ENCODE assay signal across 8 cellular contexts in the genomic region with DNA sequence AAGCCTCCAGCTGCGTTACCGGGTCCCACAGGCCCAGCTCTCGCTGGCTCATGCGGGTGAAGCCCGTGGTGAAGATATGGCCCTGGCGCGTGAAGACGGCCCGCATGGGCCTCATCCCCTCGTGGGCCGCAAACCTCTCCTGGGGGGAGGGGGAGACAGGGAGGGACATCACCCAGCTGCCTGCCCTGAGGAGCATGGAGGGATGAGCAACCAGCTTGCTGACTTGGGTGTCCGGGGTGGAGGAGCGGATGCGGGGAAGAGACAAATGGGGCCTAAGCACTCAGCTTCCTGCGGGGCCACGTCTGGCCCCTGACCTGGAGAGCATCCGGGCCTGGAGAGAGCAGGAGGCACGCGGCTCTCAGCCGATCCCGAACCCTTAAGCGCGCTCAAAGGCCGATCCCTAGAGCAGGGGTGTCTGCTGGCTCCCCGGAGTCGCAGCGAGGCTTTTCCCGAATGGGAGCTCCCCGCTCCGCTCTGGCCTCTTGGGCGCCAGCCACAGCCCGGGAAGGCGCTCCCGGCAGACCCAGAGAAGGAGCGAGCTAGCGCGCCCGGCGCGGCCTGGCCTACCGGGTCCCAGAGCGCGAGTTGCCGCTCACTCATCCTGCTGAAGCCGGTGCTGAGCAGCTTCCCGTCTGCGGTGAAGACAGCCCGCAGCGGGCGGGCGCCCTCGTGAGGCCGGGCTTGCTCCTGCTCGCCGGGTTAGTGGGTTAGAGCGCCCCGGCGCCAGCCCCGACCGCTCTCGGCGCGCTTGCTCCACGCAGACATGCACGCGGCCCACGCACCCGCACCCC. TPM values are rescaled to one million over a fixed set of nuclear protein-coding genes. Genes with fewer than 3 reads are reported as not detected.
DNase-seq lines count a peak whose midpoint lies in the region; ATAC-seq lines count a peak whose summit lies in the region.

No MANE protein-coding gene starts in this region.

- DNase-seq in NK-92 (lab: John Stamatoyannopoulos, UW; ENCODE audit: unreplicated experiment) (peak; percentile 18), NCI-H128 (lab: John Stamatoyannopoulos, UW; ENCODE audit: unreplicated experiment) (peak; percentile 39), cerebellar cortex (ENCODE audit: low spot score) (peak; percentile 56), left colon (peak; percentile 79 to 89), GOT3 (lab: John Stamatoyannopoulos, UW) (no peak)
- DNase-seq in NK-92 treated with Interleukin-12 subunit alpha and Interleukin-12 subunit beta, amount 100 ng/mL, for 24 hours (lab: John Stamatoyannopoulos, UW) = no peak
- DNase-seq in activated CD4-positive, alpha-beta T cell treated with anti-CD3 and anti-CD28 coated beads for 24 hours (ENCODE audit: low read depth in 2 of 2) = peak; percentile 77 to 82
- peak; percentile 87 to 91 for DNase-seq in stimulated activated CD4-positive, alpha-beta T cell treated with anti-CD3 and anti-CD28 coated beads, Interleukin-2, amount 100 ng/mL, for 24 hours

- intact Hi-C loops in left colon (cut with DNase I, micrococcal nuclease) = no loop called here

- peak; percentile 66 for ATAC-seq in left colon

RNA-seq across cellular contexts. Expression of a gene that starts 5.0 kb away (rescaled TPM):
- total RNA-seq in left colon = 1 to 10 TPM; 2.9 to 4.4 TPM

RNA-seq across cellular contexts. Expression of a gene that starts 24.7 kb away (rescaled TPM):
- total RNA-seq in left colon = 1 to 10 TPM; 3.8 to 4.1 TPM

RNA-seq across cellular contexts. Expression of a gene that starts 28.2 kb away (rescaled TPM):
- 10 to 100 TPM; 30.8 to 33.2 TPM for total RNA-seq in left colon

RNA-seq across cellular contexts. Expression of a gene that starts 49.2 kb away (rescaled TPM):
- total RNA-seq in left colon = 10 to 100 TPM; 58.3 to 62.7 TPM

RNA-seq across cellular contexts. Expression of a gene that starts 50.8 kb away (rescaled TPM):
- total RNA-seq in left colon = 10 to 100 TPM; 19.5 to 24.0 TPM

Comparison
In these comparisons a context has a peak if more than half of its experiments do, and no peak if none do; other contexts are left out.
1. DNase-seq: peak in NK-92 (single experiment), NCI-H128 (single experiment), activated CD4-positive, alpha-beta T cell treated with anti-CD3 and anti-CD28 coated beads for 24 hours (2 of 2), cerebellar cortex (single experiment), left colon (2 of 2) and stimulated activated CD4-positive, alpha-beta T cell treated with anti-CD3 and anti-CD28 coated beads, Interleukin-2, amount 100 ng/mL, for 24 hours (2 of 2); none in NK-92 treated with Interleukin-12 subunit alpha and Interleukin-12 subunit beta, amount 100 ng/mL, for 24 hours (single experiment) and GOT3 (single experiment).